ENCODE assay signal across 8 cellular contexts in genomic region chr11:68008381-68009337, GRCh38. TPM values are rescaled to one million over a fixed set of nuclear protein-coding genes. Genes with fewer than 3 reads are reported as not detected.
DNase-seq lines count a peak whose midpoint lies in the region; ATAC-seq lines count a peak whose summit lies in the region.

No MANE protein-coding gene starts in this region.

- peak overlapping the region; percentile 93 to 100 (median 98) for H3K4me2 ChIP-seq in BLaER1 treated with 17β-estradiol and CSF1 and Interleukin-3, amounts not matched to agents 10 nM and 100 nM
- H3K4me2 ChIP-seq in Karpas-422 (ENCODE audit: low read depth, low read length, poor library complexity, severe bottlenecking), result peak overlapping the region; percentile 58

- peaks cover 0 to 3% (median 0%) of the 10 kb centered on the region in 11 experiments; a peak in 1 of 22 replicates for H4K20me1 ChIP-seq in BLaER1 treated with 17β-estradiol and CSF1 and Interleukin-3, amounts not matched to agents 10 nM and 100 nM
- H4K20me1 ChIP-seq in Karpas-422 (ENCODE audit: insufficient read depth, low read depth, low read length), result no peaks in the 10 kb centered on the region

- peaks cover 0 to 8% (median 0%) of the 10 kb centered on the region in 11 experiments; a peak in 4 of 22 replicates for H3K36me3 ChIP-seq in BLaER1 treated with 17β-estradiol and CSF1 and Interleukin-3, amounts not matched to agents 10 nM and 100 nM
- no peaks in the 10 kb centered on the region for H3K36me3 ChIP-seq in Karpas-422 (ENCODE audit: insufficient read depth, low read length)

- no peak overlapping the region for H2AFZ ChIP-seq in Karpas-422 (ENCODE audit: low read length)

- no peaks in the 10 kb centered on the region for H3K9me3 Mint-ChIP-seq in activated T-helper 17 cell treated with anti-CD3 and anti-CD28 coated beads, Interleukin-2, amount 50 U/mL, for 72 hours
- no peaks in the 10 kb centered on the region for H3K9me3 Mint-ChIP-seq in naive B cell

- H3K27ac ChIP-seq in BLaER1 treated with 17β-estradiol and CSF1 and Interleukin-3, amounts not matched to agents 10 nM and 100 nM, result peak overlapping the region; percentile 91 to 100 (median 96)
- no peak overlapping the region for H3K27ac ChIP-seq in Karpas-422 (ENCODE audit: low read length)

- H3K4me3 Mint-ChIP-seq in activated T-helper 17 cell treated with anti-CD3 and anti-CD28 coated beads, Interleukin-2, amount 50 U/mL, for 72 hours, result no peak overlapping the region
- peak overlapping the region; percentile 35 to 88 (median 75) for H3K4me3 Mint-ChIP-seq in naive B cell

- peak overlapping the region; percentile 30 for H3K27ac Mint-ChIP-seq in activated T-helper 17 cell treated with anti-CD3 and anti-CD28 coated beads, Interleukin-2, amount 50 U/mL, for 72 hours
- H3K27ac Mint-ChIP-seq in naive B cell, result peak overlapping the region in 5 of 6 donors; percentile 66 to 95 (median 86)

- H3K4me1 ChIP-seq in BLaER1 treated with 17β-estradiol and CSF1 and Interleukin-3, amounts not matched to agents 10 nM and 100 nM, result peaks cover 90 to 96% (median 93%) of the 10 kb centered on the region in 10 experiments
- peaks cover 29% of the 10 kb centered on the region for H3K4me1 ChIP-seq in Karpas-422 (ENCODE audit: low read length)

- H3K36me3 Mint-ChIP-seq in activated T-helper 17 cell treated with anti-CD3 and anti-CD28 coated beads, Interleukin-2, amount 50 U/mL, for 72 hours (ENCODE audit: low read depth), result no peaks in the 10 kb centered on the region
- H3K36me3 Mint-ChIP-seq in naive B cell, result no peaks in the 10 kb centered on the region

- H3K4me1 Mint-ChIP-seq in activated T-helper 17 cell treated with anti-CD3 and anti-CD28 coated beads, Interleukin-2, amount 50 U/mL, for 72 hours, result no peaks in the 10 kb centered on the region
- H3K4me1 Mint-ChIP-seq in naive B cell, result peaks cover 54 to 68% (median 67%) of the 10 kb centered on the region in 3 donors

- no peaks in the 10 kb centered on the region for H3K9me2 ChIP-seq in Karpas-422 (replicated peaks; ENCODE audit: insufficient read depth, low read length)

- no peaks in the 10 kb centered on the region for H3K27me3 ChIP-seq in BLaER1 treated with 17β-estradiol and CSF1 and Interleukin-3, amounts not matched to agents 10 nM and 100 nM
- H3K27me3 ChIP-seq in Karpas-422 (ENCODE audit: low read length), result no peaks in the 10 kb centered on the region

- no peaks in the 10 kb centered on the region for H3K9me3 ChIP-seq in BLaER1 treated with 17β-estradiol and CSF1 and Interleukin-3, amounts not matched to agents 10 nM and 100 nM (replicated peaks in 1 of 11)
- no peaks in the 10 kb centered on the region for H3K9me3 ChIP-seq in Karpas-422 (ENCODE audit: low read length)

- DNase-seq in Karpas-422 (peak; percentile 43), naive B cell (peak; percentile 69)
- DNase-seq in activated naive CD4-positive, alpha-beta T cell treated with Interleukin-2 at 50 U/mL for 16 hours, result no peak

- ATAC-seq in activated T-helper 17 cell treated with anti-CD3 and anti-CD28 coated beads, Interleukin-2, amount 50 U/mL, for 72 hours (replicated peaks), result no peak
- ATAC-seq in naive B cell (ENCODE audit: low read depth in 2 of 2) (peak; percentile 49 to 68), HG03135 (IDR thresholded peaks at IDR 0.05; ENCODE audit: unreplicated experiment) (no peak), GM18873 (IDR thresholded peaks at IDR 0.05; ENCODE audit: low FRiP score, unreplicated experiment) (no peak), HG02973 (IDR thresholded peaks at IDR 0.05; ENCODE audit: unreplicated experiment) (no peak)

- peak overlapping the region; percentile 52 to 75 (median 67); a peak in 17 of 20 replicates for H3K4me3 ChIP-seq in BLaER1 treated with 17β-estradiol and CSF1 and Interleukin-3, amounts not matched to agents 10 nM and 100 nM
- H3K4me3 ChIP-seq in Karpas-422 (ENCODE audit: low read length), result no peak overlapping the region

- no peaks in the 10 kb centered on the region for H3K79me2 ChIP-seq in Karpas-422 (ENCODE audit: low read length)

- H3K9ac ChIP-seq in BLaER1 treated with 17β-estradiol and CSF1 and Interleukin-3, amounts not matched to agents 10 nM and 100 nM, result peak overlapping the region; percentile 87 to 98 (median 92)
- no peak overlapping the region for H3K9ac ChIP-seq in Karpas-422 (ENCODE audit: low read length)

- no peaks in the 10 kb centered on the region for H3K27me3 Mint-ChIP-seq in activated T-helper 17 cell treated with anti-CD3 and anti-CD28 coated beads, Interleukin-2, amount 50 U/mL, for 72 hours
- H3K27me3 Mint-ChIP-seq in naive B cell, result no peaks in the 10 kb centered on the region

RNA-seq across cellular contexts. Expression of gene ALDH3B1, which starts 1.5 kb away (rescaled TPM):
- 0.40 TPM in 1 of 2 replicates, not detected in the other for total RNA-seq in Karpas-422 (2014; rRNA removed; shearing (Covaris generic); ENCODE audit: low replicate concordance)
- total RNA-seq in activated T-helper 17 cell treated with anti-CD3 and anti-CD28 coated beads, Interleukin-2, amount 50 U/mL, for 72 hours, result under 1 TPM in 1 of 2 donors, not detected in 1; 0.08 TPM
- polyA plus RNA-seq in naive B cell (ENCODE audit: low read depth in 6 of 6), result under 1 TPM in 5 of 6 donors, not detected in 1; 0.33 to 0.94 (median 0.67) TPM

RNA-seq across cellular contexts. Expression of gene UNC93B1, which starts 4.8 kb away (rescaled TPM):
- 71.1 and 112 TPM in 2 replicates for total RNA-seq in Karpas-422 (2014; rRNA removed; shearing (Covaris generic); ENCODE audit: low replicate concordance)
- 10 to 100 TPM; 13.1 to 14.8 TPM for total RNA-seq in activated T-helper 17 cell treated with anti-CD3 and anti-CD28 coated beads, Interleukin-2, amount 50 U/mL, for 72 hours
- polyA plus RNA-seq in naive B cell (ENCODE audit: low read depth in 6 of 6), result 100 to 1,000 TPM in 3 of 6 donors, 10 to 100 TPM in 3; 93.5 to 149 (median 103) TPM

RNA-seq across cellular contexts. Expression of gene NDUFS8, which starts 21.8 kb away (rescaled TPM):
- 159 and 231 TPM in 2 replicates for total RNA-seq in Karpas-422 (2014; rRNA removed; shearing (Covaris generic); ENCODE audit: low replicate concordance)
- total RNA-seq in activated T-helper 17 cell treated with anti-CD3 and anti-CD28 coated beads, Interleukin-2, amount 50 U/mL, for 72 hours, result 100 to 1,000 TPM in 1 of 2 donors, 10 to 100 TPM in 1; 75.0 to 131 TPM
- 100 to 1,000 TPM; 110 to 130 (median 119) TPM for polyA plus RNA-seq in naive B cell (ENCODE audit: low read depth in 6 of 6)

RNA-seq across cellular contexts. Expression of gene TCIRG1, which starts 30.2 kb away (rescaled TPM):
- 47.7 and 82.3 TPM in 2 replicates for total RNA-seq in Karpas-422 (2014; rRNA removed; shearing (Covaris generic); ENCODE audit: low replicate concordance)
- total RNA-seq in activated T-helper 17 cell treated with anti-CD3 and anti-CD28 coated beads, Interleukin-2, amount 50 U/mL, for 72 hours, result 100 to 1,000 TPM; 217 to 244 TPM
- polyA plus RNA-seq in naive B cell (ENCODE audit: low read depth in 6 of 6), result 10 to 100 TPM; 16.4 to 44.9 (median 26.6) TPM

Comparison
In these comparisons a context has a peak if more than half of its experiments do, and no peak if none do; other contexts are left out.
1. ATAC-seq: peak in naive B cell (2 of 2); none in activated T-helper 17 cell treated with anti-CD3 and anti-CD28 coated beads, Interleukin-2, amount 50 U/mL, for 72 hours (single experiment), HG03135 (single experiment), GM18873 (single experiment) and HG02973 (single experiment).